Comparison of ENCODE assay signal across 7 cellular contexts in the genomic region with DNA sequence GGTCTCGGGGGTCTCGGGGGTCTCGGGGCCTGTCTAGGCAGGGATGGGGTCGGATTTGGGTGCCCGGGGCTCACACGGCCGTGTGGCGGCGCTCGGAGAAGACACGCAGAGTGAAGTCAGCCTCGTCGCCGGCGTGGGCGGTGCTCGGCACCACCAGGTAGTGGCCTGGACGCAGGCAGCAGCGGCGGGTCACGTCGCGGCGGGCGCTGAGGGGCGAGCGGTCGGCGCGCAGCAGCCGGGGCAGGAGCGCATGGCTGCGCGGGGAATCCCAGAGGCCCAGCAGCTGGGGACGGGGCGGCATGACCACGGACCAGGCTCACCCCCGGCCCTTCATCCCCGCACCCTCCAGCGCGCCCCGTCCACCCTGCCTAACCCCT. TPM values are rescaled to one million over a fixed set of nuclear protein-coding genes. Genes with fewer than 3 reads are reported as not detected.
A peak's percentile ranks its signal among the peaks of the same experiment; 100 is the strongest.
DNase-seq lines count a peak whose midpoint lies in the region; ATAC-seq and TF ChIP-seq lines count a peak whose summit lies in the region.

No MANE protein-coding gene starts in this region.

- no peak for TF ChIP-seq CTCF in astrocyte of the spinal cord (IDR thresholded peaks at IDR 0.05; ENCODE audit: low read depth, low read length)
- TF ChIP-seq CTCF in kidney epithelial cell (IDR thresholded peaks at IDR 0.05; ENCODE audit: insufficient read depth, low read length, poor library complexity, severe bottlenecking): no peak
- TF ChIP-seq CTCF in progenitor cell of endocrine pancreas (IDR thresholded peaks at IDR 0.05; ENCODE audit: unreplicated experiment): no peak

- H3K9me3 Mint-ChIP-seq in progenitor cell of endocrine pancreas (ENCODE audit: low read depth): no peaks in the 10 kb centered on the region

- H3K27ac Mint-ChIP-seq in progenitor cell of endocrine pancreas: no peak overlapping the region

- H3K4me1 Mint-ChIP-seq in progenitor cell of endocrine pancreas (ENCODE audit: low read depth): peaks cover 3% of the 10 kb centered on the region

- peaks cover 2% of the 10 kb centered on the region for H3K27me3 ChIP-seq in kidney epithelial cell (ENCODE audit: control insufficient read depth, insufficient read depth, low read length)

- ATAC-seq in GM19324 (IDR thresholded peaks at IDR 0.05; ENCODE audit: low FRiP score, unreplicated experiment): peak; percentile 31
- peak; percentile 15 for ATAC-seq in SK-N-SH treated with all-trans-retinoic acid at 6 μM for 48 hours

- no peak overlapping the region for H3K4me3 Mint-ChIP-seq in progenitor cell of endocrine pancreas (ENCODE audit: low read depth)

- in situ Hi-C loops in astrocyte of the spinal cord (cut with HindIII; ENCODE audit: low sequenced_read_pairs): no loop called here

- H3K36me3 ChIP-seq in kidney epithelial cell (ENCODE audit: control insufficient read depth, insufficient read depth, low read length): no peaks in the 10 kb centered on the region

- DNase-seq in astrocyte of the spinal cord (ENCODE audit: low read depth, low spot score): no peak
- no peak for DNase-seq in kidney epithelial cell (ENCODE audit: low read depth)
- peak; percentile 36 for DNase-seq in stimulated activated CD8-positive, alpha-beta memory T cell treated with anti-CD3 and anti-CD28 coated beads, Interleukin-12 subunit alpha, Interleukin-12 subunit beta, amount 100 ng/mL, for 1 hour (ENCODE audit: low read depth)
- no peak for DNase-seq in NCI-H187 (lab: John Stamatoyannopoulos, UW)
- no peak for DNase-seq in progenitor cell of endocrine pancreas (ENCODE audit: low spot score, unreplicated experiment)

- peaks cover 13% of the 10 kb centered on the region for H3K27me3 Mint-ChIP-seq in progenitor cell of endocrine pancreas

- H3K4me3 ChIP-seq in astrocyte of the spinal cord (ENCODE audit: low read depth, low read length) (peak overlapping the region; percentile 21), kidney epithelial cell (ENCODE audit: low read depth, low read length) (peak overlapping the region; percentile 32)

- H3K36me3 Mint-ChIP-seq in progenitor cell of endocrine pancreas (ENCODE audit: insufficient read depth): peaks cover 11% of the 10 kb centered on the region

TF ChIP-seq in SK-N-SH treated with all-trans-retinoic acid at 6 μM for 48 hours, 23 proteins besides CTCF, POLR2A, EP300 and RAD21:
- TF ChIP-seq ZNF8 (CRISPR knock-in tag; IDR thresholded peaks at IDR 0.05) (no peak), ZFP3 (CRISPR knock-in tag; IDR thresholded peaks at IDR 0.05) (no peak), RARB (CRISPR knock-in tag; IDR thresholded peaks at IDR 0.05) (no peak), CSDC2 (CRISPR knock-in tag; IDR thresholded peaks at IDR 0.05) (no peak), PPARA (CRISPR knock-in tag; IDR thresholded peaks at IDR 0.05; ENCODE audit: borderline replicate concordance) (no peak), ISL1 (CRISPR knock-in tag; IDR thresholded peaks at IDR 0.05) (no peak), TOX (CRISPR knock-in tag; IDR thresholded peaks at IDR 0.05; ENCODE audit: borderline replicate concordance) (no peak)
- TF ChIP-seq, protein P1, sequence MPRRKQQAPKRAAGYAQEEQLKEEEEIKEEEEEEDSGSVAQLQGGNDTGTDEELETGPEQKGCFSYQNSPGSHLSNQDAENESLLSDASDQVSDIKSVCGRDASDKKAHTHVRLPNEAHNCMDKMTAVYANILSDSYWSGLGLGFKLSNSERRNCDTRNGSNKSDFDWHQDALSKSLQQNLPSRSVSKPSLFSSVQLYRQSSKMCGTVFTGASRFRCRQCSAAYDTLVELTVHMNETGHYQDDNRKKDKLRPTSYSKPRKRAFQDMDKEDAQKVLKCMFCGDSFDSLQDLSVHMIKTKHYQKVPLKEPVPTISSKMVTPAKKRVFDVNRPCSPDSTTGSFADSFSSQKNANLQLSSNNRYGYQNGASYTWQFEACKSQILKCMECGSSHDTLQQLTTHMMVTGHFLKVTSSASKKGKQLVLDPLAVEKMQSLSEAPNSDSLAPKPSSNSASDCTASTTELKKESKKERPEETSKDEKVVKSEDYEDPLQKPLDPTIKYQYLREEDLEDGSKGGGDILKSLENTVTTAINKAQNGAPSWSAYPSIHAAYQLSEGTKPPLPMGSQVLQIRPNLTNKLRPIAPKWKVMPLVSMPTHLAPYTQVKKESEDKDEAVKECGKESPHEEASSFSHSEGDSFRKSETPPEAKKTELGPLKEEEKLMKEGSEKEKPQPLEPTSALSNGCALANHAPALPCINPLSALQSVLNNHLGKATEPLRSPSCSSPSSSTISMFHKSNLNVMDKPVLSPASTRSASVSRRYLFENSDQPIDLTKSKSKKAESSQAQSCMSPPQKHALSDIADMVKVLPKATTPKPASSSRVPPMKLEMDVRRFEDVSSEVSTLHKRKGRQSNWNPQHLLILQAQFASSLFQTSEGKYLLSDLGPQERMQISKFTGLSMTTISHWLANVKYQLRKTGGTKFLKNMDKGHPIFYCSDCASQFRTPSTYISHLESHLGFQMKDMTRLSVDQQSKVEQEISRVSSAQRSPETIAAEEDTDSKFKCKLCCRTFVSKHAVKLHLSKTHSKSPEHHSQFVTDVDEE (CRISPR knock-in tag; IDR thresholded peaks at IDR 0.05): no peak

RNA-seq across cellular contexts. Expression of a gene that starts 8.2 kb away (rescaled TPM):
- total RNA-seq in kidney epithelial cell: 0.68 and 1.3 TPM in 2 replicates
- 4.1 and 5.0 TPM in 2 replicates for total RNA-seq in progenitor cell of endocrine pancreas

RNA-seq across cellular contexts. Expression of a gene that starts 37.3 kb away (rescaled TPM):
- 0.55 TPM in 1 of 2 replicates, not detected in the other for total RNA-seq in kidney epithelial cell
- 0.91 TPM in 1 of 2 replicates, not detected in the other for total RNA-seq in progenitor cell of endocrine pancreas

RNA-seq across cellular contexts. Expression of a gene that starts 53.0 kb away (rescaled TPM):
- total RNA-seq in kidney epithelial cell (not detected in 2 replicates), progenitor cell of endocrine pancreas (not detected in 2 replicates)
